In genomic region chr12:77372469-77372868, GRCh38 we compare ENCODE assay signal across 36 cellular contexts.
"Had no signal": no experiment of that assay in that cellular context is flagged by ENCODE, and none has a peak within 500 bp of the region (broad histone marks: within the 10 kb centered on the region; RNA-seq: fewer than 3 reads in every experiment).

No MANE protein-coding gene starts in this region.

- H3K36me3 ChIP-seq: ascending aorta, cardiac muscle cell, WERI-Rb-1 had no signal

- H3K27me3 Mint-ChIP-seq: activated CD4-positive, alpha-beta memory T cell treated with anti-CD3 and anti-CD28 coated beads, Interleukin-2, amount 10 ng/mL, durations not matched to agents 7 days and 5 days; activated CD4-positive, alpha-beta T cell treated with anti-CD3 and anti-CD28 coated beads for 36 hours; activated CD4-positive, alpha-beta T cell treated with anti-CD3 and anti-CD28 coated beads, Interleukin-2, amount 10 ng/mL, durations not matched to agents 7 days and 5 days; activated CD8-positive, alpha-beta memory T cell treated with anti-CD3 and anti-CD28 coated beads, Interleukin-2, amount 10 ng/mL, durations not matched to agents 7 days and 5 days; activated naive CD4-positive, alpha-beta T cell treated with anti-CD3 and anti-CD28 coated beads, Interleukin-2, amount 10 ng/mL, durations not matched to agents 7 days and 5 days; activated naive CD4-positive, alpha-beta T cell treated with anti-CD3 and anti-CD28 coated beads, Interleukin-2, amount 50 U/mL, for 24 hours; activated naive CD8-positive, alpha-beta T cell; activated naive CD8-positive, alpha-beta T cell treated with anti-CD3 and anti-CD28 coated beads, Interleukin-2, amount 10 ng/mL, durations not matched to agents 7 days and 5 days; activated T-cell treated with anti-CD3 and anti-CD28 coated beads, Interleukin-2, amount 50 U/mL, for 24 hours; brain; central memory CD8-positive, alpha-beta T cell; T-helper 17 cell had no signal

- ATAC-seq: activated CD4-positive, alpha-beta T cell treated with anti-CD3 and anti-CD28 coated beads for 36 hours; activated CD4-positive, CD25-positive, alpha-beta regulatory T cell treated with anti-CD3 and anti-CD28 coated beads, Interleukin-2, amount 50 U/mL, for 24 hours; activated CD8-positive, alpha-beta memory T cell treated with anti-CD3 and anti-CD28 coated beads, Interleukin-2, amount 10 ng/mL, durations not matched to agents 7 days and 5 days; activated CD8-positive, alpha-beta T cell treated with anti-CD3 and anti-CD28 coated beads, Interleukin-2, amount 10 ng/mL, durations not matched to agents 7 days and 5 days; activated naive CD8-positive, alpha-beta T cell treated with anti-CD3 and anti-CD28 coated beads, Interleukin-2, amount 50 U/mL, for 24 hours; T-cell; T-helper 17 cell; WTC11 had no signal

- H3K36me3 Mint-ChIP-seq: activated CD8-positive, alpha-beta memory T cell treated with anti-CD3 and anti-CD28 coated beads, Interleukin-2, amount 10 ng/mL, durations not matched to agents 7 days and 5 days; activated naive CD4-positive, alpha-beta T cell treated with anti-CD3 and anti-CD28 coated beads, Interleukin-2, amount 10 ng/mL, durations not matched to agents 7 days and 5 days; activated naive CD4-positive, alpha-beta T cell treated with anti-CD3 and anti-CD28 coated beads, Interleukin-2, amount 50 U/mL, for 24 hours; activated naive CD8-positive, alpha-beta T cell; activated naive CD8-positive, alpha-beta T cell treated with anti-CD3 and anti-CD28 coated beads, Interleukin-2, amount 10 ng/mL, durations not matched to agents 7 days and 5 days; T-cell; WTC11 had no signal

- H3K27me3 ChIP-seq: ascending aorta, cardiac muscle cell had no signal

- H3K4me3 ChIP-seq: ascending aorta, cardiac muscle cell had no signal

- H3K4me3 Mint-ChIP-seq: activated CD4-positive, alpha-beta memory T cell treated with anti-CD3 and anti-CD28 coated beads, Interleukin-2, amount 10 ng/mL, durations not matched to agents 7 days and 5 days; activated CD4-positive, alpha-beta T cell treated with anti-CD3 and anti-CD28 coated beads for 36 hours; activated CD4-positive, alpha-beta T cell treated with anti-CD3 and anti-CD28 coated beads, Interleukin-2, amount 10 ng/mL, durations not matched to agents 7 days and 5 days; activated CD8-positive, alpha-beta memory T cell treated with anti-CD3 and anti-CD28 coated beads, Interleukin-2, amount 10 ng/mL, durations not matched to agents 7 days and 5 days; activated CD8-positive, alpha-beta T cell treated with anti-CD3 and anti-CD28 coated beads, Interleukin-2, amount 10 ng/mL, durations not matched to agents 7 days and 5 days; activated naive CD4-positive, alpha-beta T cell treated with anti-CD3 and anti-CD28 coated beads, Interleukin-2, amount 10 ng/mL, durations not matched to agents 7 days and 5 days; activated naive CD4-positive, alpha-beta T cell treated with anti-CD3 and anti-CD28 coated beads, Interleukin-2, amount 50 U/mL, for 24 hours; activated naive CD8-positive, alpha-beta T cell; activated naive CD8-positive, alpha-beta T cell treated with anti-CD3 and anti-CD28 coated beads, Interleukin-2, amount 10 ng/mL, durations not matched to agents 7 days and 5 days; activated naive CD8-positive, alpha-beta T cell treated with anti-CD3 and anti-CD28 coated beads, Interleukin-2, amount 50 U/mL, for 24 hours; activated T-cell treated with anti-CD3 and anti-CD28 coated beads, Interleukin-2, amount 50 U/mL, for 24 hours; brain; central memory CD8-positive, alpha-beta T cell; T-cell; T-helper 17 cell; WTC11 had no signal

- H3K27ac Mint-ChIP-seq: activated CD4-positive, alpha-beta memory T cell treated with anti-CD3 and anti-CD28 coated beads, Interleukin-2, amount 10 ng/mL, durations not matched to agents 7 days and 5 days; activated CD4-positive, alpha-beta T cell treated with anti-CD3 and anti-CD28 coated beads for 36 hours; activated CD4-positive, alpha-beta T cell treated with anti-CD3 and anti-CD28 coated beads, Interleukin-2, amount 10 ng/mL, durations not matched to agents 7 days and 5 days; activated CD8-positive, alpha-beta memory T cell treated with anti-CD3 and anti-CD28 coated beads, Interleukin-2, amount 10 ng/mL, durations not matched to agents 7 days and 5 days; activated CD8-positive, alpha-beta T cell treated with anti-CD3 and anti-CD28 coated beads, Interleukin-2, amount 10 ng/mL, durations not matched to agents 7 days and 5 days; activated naive CD4-positive, alpha-beta T cell treated with anti-CD3 and anti-CD28 coated beads, Interleukin-2, amount 10 ng/mL, durations not matched to agents 7 days and 5 days; activated naive CD4-positive, alpha-beta T cell treated with anti-CD3 and anti-CD28 coated beads, Interleukin-2, amount 50 U/mL, for 24 hours; activated naive CD8-positive, alpha-beta T cell; activated naive CD8-positive, alpha-beta T cell treated with anti-CD3 and anti-CD28 coated beads, Interleukin-2, amount 10 ng/mL, durations not matched to agents 7 days and 5 days; activated naive CD8-positive, alpha-beta T cell treated with anti-CD3 and anti-CD28 coated beads, Interleukin-2, amount 50 U/mL, for 24 hours; activated T-cell treated with anti-CD3 and anti-CD28 coated beads, Interleukin-2, amount 50 U/mL, for 24 hours; activated T-helper 2 cell treated with anti-CD3 and anti-CD28 coated beads, Interferon-gamma antibody, Interleukin-2, Interleukin-4, amounts not matched to agents 10 μg/mL and 5 μg/mL and 100 μg/mL, durations not matched to agents 14 hours and 24 hours and 36 hours; T-cell; T-helper 17 cell; WTC11 had no signal

- FAIRE-seq: bronchial epithelial cell had no signal

- H3K9me3 ChIP-seq: ascending aorta had no signal

- DNase-seq: activated CD4-positive, alpha-beta memory T cell treated with anti-CD3 and anti-CD28 coated beads, Interleukin-2, amount 10 ng/mL, durations not matched to agents 7 days and 5 days; activated CD4-positive, alpha-beta T cell treated with anti-CD3 and anti-CD28 coated beads for 1 hour; activated CD4-positive, alpha-beta T cell treated with anti-CD3 and anti-CD28 coated beads for 36 hours; activated CD4-positive, alpha-beta T cell treated with anti-CD3 and anti-CD28 coated beads for 48 hours; activated CD4-positive, alpha-beta T cell treated with anti-CD3 and anti-CD28 coated beads, Interleukin-2, amount 10 ng/mL, durations not matched to agents 7 days and 5 days; activated CD4-positive, alpha-beta T cell treated with anti-CD3 and anti-CD28 coated beads, Interleukin-2, amount 50 U/mL, for 48 hours; activated CD4-positive, CD25-positive, alpha-beta regulatory T cell; activated CD8-positive, alpha-beta memory T cell treated with anti-CD3 and anti-CD28 coated beads for 24 hours; activated CD8-positive, alpha-beta memory T cell treated with anti-CD3 and anti-CD28 coated beads, Interleukin-2, amount 10 ng/mL, durations not matched to agents 7 days and 5 days; activated CD8-positive, alpha-beta memory T cell treated with anti-CD3 and anti-CD28 coated beads, Interleukin-2, amount 50 U/mL, for 48 hours; activated CD8-positive, alpha-beta T cell treated with anti-CD3 and anti-CD28 coated beads, Interleukin-2, amount 10 ng/mL, durations not matched to agents 7 days and 5 days; activated effector memory CD4-positive, alpha-beta T cell treated with Interleukin-2 at 50 U/mL for 16 hours; activated gamma-delta T cell; activated naive CD4-positive, alpha-beta T cell treated with anti-CD3 and anti-CD28 coated beads, Interleukin-2, amount 10 ng/mL, durations not matched to agents 7 days and 5 days; activated naive CD4-positive, alpha-beta T cell treated with Interleukin-2 at 50 U/mL for 16 hours; activated naive CD8-positive, alpha-beta T cell treated with anti-CD3 and anti-CD28 coated beads, Interleukin-2, amount 10 ng/mL, durations not matched to agents 7 days and 5 days; activated naive CD8-positive, alpha-beta T cell treated with anti-CD3 and anti-CD28 coated beads, Interleukin-2, amount 50 U/mL, for 24 hours; activated T-cell treated with anti-CD3 and anti-CD28 coated beads, Interleukin-2, amount 50 U/mL, for 24 hours; activated T-cell treated with anti-CD3 and anti-CD28 coated beads, Interleukin-2, amount 50 U/mL, for 48 hours; amygdala; anterior cingulate cortex; caudate nucleus; cerebellar nuclear complex; T-cell; T-helper 17 cell; WERI-Rb-1 had no signal

- H3K4me1 ChIP-seq: ascending aorta had no signal

- H3K4me1 Mint-ChIP-seq: activated CD4-positive, alpha-beta memory T cell treated with anti-CD3 and anti-CD28 coated beads, Interleukin-2, amount 10 ng/mL, durations not matched to agents 7 days and 5 days; activated CD4-positive, alpha-beta T cell treated with anti-CD3 and anti-CD28 coated beads for 36 hours; activated CD4-positive, alpha-beta T cell treated with anti-CD3 and anti-CD28 coated beads, Interleukin-2, amount 10 ng/mL, durations not matched to agents 7 days and 5 days; activated CD8-positive, alpha-beta memory T cell treated with anti-CD3 and anti-CD28 coated beads, Interleukin-2, amount 10 ng/mL, durations not matched to agents 7 days and 5 days; activated naive CD4-positive, alpha-beta T cell treated with anti-CD3 and anti-CD28 coated beads, Interleukin-2, amount 10 ng/mL, durations not matched to agents 7 days and 5 days; activated naive CD4-positive, alpha-beta T cell treated with anti-CD3 and anti-CD28 coated beads, Interleukin-2, amount 50 U/mL, for 24 hours; activated naive CD8-positive, alpha-beta T cell treated with anti-CD3 and anti-CD28 coated beads, Interleukin-2, amount 10 ng/mL, durations not matched to agents 7 days and 5 days; activated naive CD8-positive, alpha-beta T cell treated with anti-CD3 and anti-CD28 coated beads, Interleukin-2, amount 50 U/mL, for 24 hours; central memory CD8-positive, alpha-beta T cell; T-cell; T-helper 17 cell; WTC11 had no signal

- H3K9me3 Mint-ChIP-seq: activated CD4-positive, alpha-beta T cell treated with anti-CD3 and anti-CD28 coated beads, Interleukin-2, amount 10 ng/mL, durations not matched to agents 7 days and 5 days; activated naive CD4-positive, alpha-beta T cell treated with anti-CD3 and anti-CD28 coated beads, Interleukin-2, amount 10 ng/mL, durations not matched to agents 7 days and 5 days; activated naive CD4-positive, alpha-beta T cell treated with anti-CD3 and anti-CD28 coated beads, Interleukin-2, amount 50 U/mL, for 24 hours; activated naive CD8-positive, alpha-beta T cell treated with anti-CD3 and anti-CD28 coated beads, Interleukin-2, amount 50 U/mL, for 24 hours; activated T-helper 2 cell treated with anti-CD3 and anti-CD28 coated beads, Interferon-gamma antibody, Interleukin-2, Interleukin-4, amounts not matched to agents 10 μg/mL and 5 μg/mL and 100 μg/mL, durations not matched to agents 14 hours and 24 hours and 36 hours; central memory CD8-positive, alpha-beta T cell had no signal

- H3K27ac ChIP-seq: ascending aorta, cardiac muscle cell, WERI-Rb-1 had no signal
